8 cellular contexts compared by ENCODE assay signal in the genomic region with DNA sequence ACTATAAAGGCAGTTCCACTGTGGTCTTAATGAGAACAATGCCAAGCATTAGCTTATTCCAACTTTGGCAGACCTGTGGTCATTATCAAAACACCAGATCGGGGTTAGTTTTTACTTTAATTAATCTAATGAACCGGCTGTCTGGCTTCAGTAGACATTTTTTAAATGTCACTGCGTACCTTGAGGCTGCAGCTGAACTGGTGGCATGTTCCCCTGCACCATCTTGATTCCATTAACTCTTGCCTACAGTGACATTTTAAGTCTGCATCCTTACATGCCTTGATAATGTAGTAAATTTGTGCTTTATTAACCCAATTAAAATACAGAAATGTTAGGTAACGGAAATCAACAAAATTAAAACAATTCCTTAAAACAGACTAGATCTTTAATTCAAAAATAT.
"Had no signal": no experiment of that assay in that cellular context is flagged by ENCODE, and none has a peak within 500 bp of the region (broad histone marks: within the 10 kb centered on the region; RNA-seq: fewer than 3 reads in every experiment).

No MANE protein-coding gene starts in this region.

- ATAC-seq: HCT116, HepG2 had no signal

- H2AFZ ChIP-seq: GM23248 had no signal

- H3K36me3 ChIP-seq: HAP-1 had no signal

- DNase-seq: GM23248, GOT3, H7, HFFc6 had no signal

- H3K4me1 ChIP-seq: HAP-1 had no signal

- H3K4me3 ChIP-seq: GM23248, HAP-1 had no signal

- H3K9me3 ChIP-seq: HAP-1 had no signal

- H3K9ac ChIP-seq: GM23248 had no signal

- H3K27ac ChIP-seq: GM23248, HL-60 had no signal
